In the genomic region with DNA sequence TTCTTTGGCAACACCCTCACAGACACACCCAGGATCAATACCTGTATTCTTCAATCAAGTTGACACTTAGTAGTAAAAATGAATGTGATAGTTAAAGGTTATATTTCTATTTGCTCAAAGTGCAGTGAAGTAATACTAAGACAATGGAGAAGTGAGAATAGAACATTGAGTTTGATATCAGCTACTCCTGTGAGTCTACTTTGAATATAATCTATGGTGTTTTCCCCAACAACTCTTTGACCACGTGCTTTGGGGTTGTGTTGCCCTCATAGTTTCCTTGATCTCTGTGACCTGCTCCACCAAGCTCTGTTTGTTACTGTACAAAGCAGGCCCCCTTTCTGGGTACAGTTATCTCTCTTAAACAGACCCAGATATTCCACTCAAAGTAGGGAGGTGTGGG, we compare ENCODE assay signal across 25 cellular contexts.
"Had no signal": no experiment of that assay in that cellular context is flagged by ENCODE, and none has a peak within 500 bp of the region (broad histone marks: within the 10 kb centered on the region; RNA-seq: fewer than 3 reads in every experiment).

No MANE protein-coding gene starts in this region.

- ATAC-seq: effector memory CD8-positive, alpha-beta T cell; esophagus mucosa; foreskin keratinocyte; gastrocnemius medialis; gastroesophageal sphincter; heart left ventricle; heart right ventricle had no signal

- H3K4me3 Mint-ChIP-seq: dendritic cell treated with granulocyte-macrophage colony-stimulating factor and Interleukin-4, amounts not matched to agents 40 ng/mL and 50 ng/mL, for 4 days; effector memory CD8-positive, alpha-beta T cell; endodermal cell had no signal

- DNase-seq: colonic mucosa; cortex of kidney; dermis blood vessel endothelial cell; dorsolateral prefrontal cortex; effector CD4-positive, alpha-beta T cell; effector CD8-positive, alpha-beta T cell; effector memory CD4-positive, alpha-beta T cell; effector memory CD8-positive, alpha-beta T cell; endodermal cell; esophagus squamous epithelium; foreskin fibroblast; foreskin keratinocyte; foreskin melanocyte; gastrocnemius medialis; glutamatergic neuron; head of caudate nucleus; heart left ventricle; heart right ventricle had no signal

- H3K9me3 Mint-ChIP-seq: dendritic cell treated with granulocyte-macrophage colony-stimulating factor and Interleukin-4, amounts not matched to agents 40 ng/mL and 50 ng/mL, for 4 days; effector memory CD8-positive, alpha-beta T cell; endodermal cell had no signal

- H3K27ac Mint-ChIP-seq: dendritic cell treated with granulocyte-macrophage colony-stimulating factor and Interleukin-4, amounts not matched to agents 40 ng/mL and 50 ng/mL, for 4 days; effector memory CD8-positive, alpha-beta T cell; endodermal cell had no signal

- FAIRE-seq: colon, endometrium, endothelial cell of umbilical vein, frontal cortex had no signal
